Comparison of ENCODE assay signal across 1 cellular context in genomic region chr3:127798716-127799115, GRCh38.
TF ChIP-seq lines count a peak whose summit lies in the region.

No MANE protein-coding gene starts in this region.

TF ChIP-seq in IMR-90, 13 proteins besides CTCF, POLR2A, EP300 and RAD21:
- no peak for TF ChIP-seq FOS (IDR thresholded peaks at IDR 0.05; ENCODE audit: low read depth, low read length)
- no peak for TF ChIP-seq CHD1 (IDR thresholded peaks at IDR 0.05; ENCODE audit: low read depth, low read length)
- no peak for TF ChIP-seq BHLHE40 (IDR thresholded peaks at IDR 0.05; ENCODE audit: low read depth, low read length)
- no peak for TF ChIP-seq RFX5 (IDR thresholded peaks at IDR 0.05; ENCODE audit: low read depth, low read length)
- TF ChIP-seq MAZ (IDR thresholded peaks at IDR 0.05; ENCODE audit: borderline replicate concordance, low read depth, low read length), result no peak
- TF ChIP-seq SMC3 (IDR thresholded peaks at IDR 0.05; ENCODE audit: low read depth, low read length), result no peak
- no peak for TF ChIP-seq CEBPB (IDR thresholded peaks at IDR 0.05; ENCODE audit: low read depth, low read length)
